1 cellular context compared by ENCODE assay signal in genomic region chr1:96688737-96689136, GRCh38.
TF ChIP-seq lines count a peak whose summit lies in the region.

No MANE protein-coding gene starts in this region.

TF ChIP-seq in WTC11, 78 proteins besides CTCF, POLR2A, EP300 and RAD21 (continued from another document):
- TF ChIP-seq, protein P1, sequence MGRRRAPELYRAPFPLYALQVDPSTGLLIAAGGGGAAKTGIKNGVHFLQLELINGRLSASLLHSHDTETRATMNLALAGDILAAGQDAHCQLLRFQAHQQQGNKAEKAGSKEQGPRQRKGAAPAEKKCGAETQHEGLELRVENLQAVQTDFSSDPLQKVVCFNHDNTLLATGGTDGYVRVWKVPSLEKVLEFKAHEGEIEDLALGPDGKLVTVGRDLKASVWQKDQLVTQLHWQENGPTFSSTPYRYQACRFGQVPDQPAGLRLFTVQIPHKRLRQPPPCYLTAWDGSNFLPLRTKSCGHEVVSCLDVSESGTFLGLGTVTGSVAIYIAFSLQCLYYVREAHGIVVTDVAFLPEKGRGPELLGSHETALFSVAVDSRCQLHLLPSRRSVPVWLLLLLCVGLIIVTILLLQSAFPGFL (CRISPR knock-in tag; IDR thresholded peaks at IDR 0.05; ENCODE audit: borderline replicate concordance), result no peak
- TF ChIP-seq, protein P2, sequence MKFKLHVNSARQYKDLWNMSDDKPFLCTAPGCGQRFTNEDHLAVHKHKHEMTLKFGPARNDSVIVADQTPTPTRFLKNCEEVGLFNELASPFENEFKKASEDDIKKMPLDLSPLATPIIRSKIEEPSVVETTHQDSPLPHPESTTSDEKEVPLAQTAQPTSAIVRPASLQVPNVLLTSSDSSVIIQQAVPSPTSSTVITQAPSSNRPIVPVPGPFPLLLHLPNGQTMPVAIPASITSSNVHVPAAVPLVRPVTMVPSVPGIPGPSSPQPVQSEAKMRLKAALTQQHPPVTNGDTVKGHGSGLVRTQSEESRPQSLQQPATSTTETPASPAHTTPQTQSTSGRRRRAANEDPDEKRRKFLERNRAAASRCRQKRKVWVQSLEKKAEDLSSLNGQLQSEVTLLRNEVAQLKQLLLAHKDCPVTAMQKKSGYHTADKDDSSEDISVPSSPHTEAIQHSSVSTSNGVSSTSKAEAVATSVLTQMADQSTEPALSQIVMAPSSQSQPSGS (CRISPR knock-in tag; IDR thresholded peaks at IDR 0.05; ENCODE audit: borderline replicate concordance, low read depth), result no peak
- TF ChIP-seq GRHL2 (CRISPR knock-in tag; IDR thresholded peaks at IDR 0.05; ENCODE audit: insufficient replicate concordance, severe bottlenecking), result no peak
- TF ChIP-seq, protein P3, sequence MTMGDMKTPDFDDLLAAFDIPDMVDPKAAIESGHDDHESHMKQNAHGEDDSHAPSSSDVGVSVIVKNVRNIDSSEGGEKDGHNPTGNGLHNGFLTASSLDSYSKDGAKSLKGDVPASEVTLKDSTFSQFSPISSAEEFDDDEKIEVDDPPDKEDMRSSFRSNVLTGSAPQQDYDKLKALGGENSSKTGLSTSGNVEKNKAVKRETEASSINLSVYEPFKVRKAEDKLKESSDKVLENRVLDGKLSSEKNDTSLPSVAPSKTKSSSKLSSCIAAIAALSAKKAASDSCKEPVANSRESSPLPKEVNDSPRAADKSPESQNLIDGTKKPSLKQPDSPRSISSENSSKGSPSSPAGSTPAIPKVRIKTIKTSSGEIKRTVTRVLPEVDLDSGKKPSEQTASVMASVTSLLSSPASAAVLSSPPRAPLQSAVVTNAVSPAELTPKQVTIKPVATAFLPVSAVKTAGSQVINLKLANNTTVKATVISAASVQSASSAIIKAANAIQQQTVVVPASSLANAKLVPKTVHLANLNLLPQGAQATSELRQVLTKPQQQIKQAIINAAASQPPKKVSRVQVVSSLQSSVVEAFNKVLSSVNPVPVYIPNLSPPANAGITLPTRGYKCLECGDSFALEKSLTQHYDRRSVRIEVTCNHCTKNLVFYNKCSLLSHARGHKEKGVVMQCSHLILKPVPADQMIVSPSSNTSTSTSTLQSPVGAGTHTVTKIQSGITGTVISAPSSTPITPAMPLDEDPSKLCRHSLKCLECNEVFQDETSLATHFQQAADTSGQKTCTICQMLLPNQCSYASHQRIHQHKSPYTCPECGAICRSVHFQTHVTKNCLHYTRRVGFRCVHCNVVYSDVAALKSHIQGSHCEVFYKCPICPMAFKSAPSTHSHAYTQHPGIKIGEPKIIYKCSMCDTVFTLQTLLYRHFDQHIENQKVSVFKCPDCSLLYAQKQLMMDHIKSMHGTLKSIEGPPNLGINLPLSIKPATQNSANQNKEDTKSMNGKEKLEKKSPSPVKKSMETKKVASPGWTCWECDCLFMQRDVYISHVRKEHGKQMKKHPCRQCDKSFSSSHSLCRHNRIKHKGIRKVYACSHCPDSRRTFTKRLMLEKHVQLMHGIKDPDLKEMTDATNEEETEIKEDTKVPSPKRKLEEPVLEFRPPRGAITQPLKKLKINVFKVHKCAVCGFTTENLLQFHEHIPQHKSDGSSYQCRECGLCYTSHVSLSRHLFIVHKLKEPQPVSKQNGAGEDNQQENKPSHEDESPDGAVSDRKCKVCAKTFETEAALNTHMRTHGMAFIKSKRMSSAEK (CRISPR knock-in tag; IDR thresholded peaks at IDR 0.05; ENCODE audit: borderline replicate concordance), result no peak
- TF ChIP-seq, protein P4, sequence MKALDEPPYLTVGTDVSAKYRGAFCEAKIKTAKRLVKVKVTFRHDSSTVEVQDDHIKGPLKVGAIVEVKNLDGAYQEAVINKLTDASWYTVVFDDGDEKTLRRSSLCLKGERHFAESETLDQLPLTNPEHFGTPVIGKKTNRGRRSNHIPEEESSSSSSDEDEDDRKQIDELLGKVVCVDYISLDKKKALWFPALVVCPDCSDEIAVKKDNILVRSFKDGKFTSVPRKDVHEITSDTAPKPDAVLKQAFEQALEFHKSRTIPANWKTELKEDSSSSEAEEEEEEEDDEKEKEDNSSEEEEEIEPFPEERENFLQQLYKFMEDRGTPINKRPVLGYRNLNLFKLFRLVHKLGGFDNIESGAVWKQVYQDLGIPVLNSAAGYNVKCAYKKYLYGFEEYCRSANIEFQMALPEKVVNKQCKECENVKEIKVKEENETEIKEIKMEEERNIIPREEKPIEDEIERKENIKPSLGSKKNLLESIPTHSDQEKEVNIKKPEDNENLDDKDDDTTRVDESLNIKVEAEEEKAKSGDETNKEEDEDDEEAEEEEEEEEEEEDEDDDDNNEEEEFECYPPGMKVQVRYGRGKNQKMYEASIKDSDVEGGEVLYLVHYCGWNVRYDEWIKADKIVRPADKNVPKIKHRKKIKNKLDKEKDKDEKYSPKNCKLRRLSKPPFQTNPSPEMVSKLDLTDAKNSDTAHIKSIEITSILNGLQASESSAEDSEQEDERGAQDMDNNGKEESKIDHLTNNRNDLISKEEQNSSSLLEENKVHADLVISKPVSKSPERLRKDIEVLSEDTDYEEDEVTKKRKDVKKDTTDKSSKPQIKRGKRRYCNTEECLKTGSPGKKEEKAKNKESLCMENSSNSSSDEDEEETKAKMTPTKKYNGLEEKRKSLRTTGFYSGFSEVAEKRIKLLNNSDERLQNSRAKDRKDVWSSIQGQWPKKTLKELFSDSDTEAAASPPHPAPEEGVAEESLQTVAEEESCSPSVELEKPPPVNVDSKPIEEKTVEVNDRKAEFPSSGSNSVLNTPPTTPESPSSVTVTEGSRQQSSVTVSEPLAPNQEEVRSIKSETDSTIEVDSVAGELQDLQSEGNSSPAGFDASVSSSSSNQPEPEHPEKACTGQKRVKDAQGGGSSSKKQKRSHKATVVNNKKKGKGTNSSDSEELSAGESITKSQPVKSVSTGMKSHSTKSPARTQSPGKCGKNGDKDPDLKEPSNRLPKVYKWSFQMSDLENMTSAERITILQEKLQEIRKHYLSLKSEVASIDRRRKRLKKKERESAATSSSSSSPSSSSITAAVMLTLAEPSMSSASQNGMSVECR (CRISPR knock-in tag; IDR thresholded peaks at IDR 0.05; ENCODE audit: borderline replicate concordance), result no peak
- TF ChIP-seq, protein P5, sequence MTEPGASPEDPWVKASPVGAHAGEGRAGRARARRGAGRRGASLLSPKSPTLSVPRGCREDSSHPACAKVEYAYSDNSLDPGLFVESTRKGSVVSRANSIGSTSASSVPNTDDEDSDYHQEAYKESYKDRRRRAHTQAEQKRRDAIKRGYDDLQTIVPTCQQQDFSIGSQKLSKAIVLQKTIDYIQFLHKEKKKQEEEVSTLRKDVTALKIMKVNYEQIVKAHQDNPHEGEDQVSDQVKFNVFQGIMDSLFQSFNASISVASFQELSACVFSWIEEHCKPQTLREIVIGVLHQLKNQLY (CRISPR knock-in tag; IDR thresholded peaks at IDR 0.05), result no peak
- TF ChIP-seq, protein P6, sequence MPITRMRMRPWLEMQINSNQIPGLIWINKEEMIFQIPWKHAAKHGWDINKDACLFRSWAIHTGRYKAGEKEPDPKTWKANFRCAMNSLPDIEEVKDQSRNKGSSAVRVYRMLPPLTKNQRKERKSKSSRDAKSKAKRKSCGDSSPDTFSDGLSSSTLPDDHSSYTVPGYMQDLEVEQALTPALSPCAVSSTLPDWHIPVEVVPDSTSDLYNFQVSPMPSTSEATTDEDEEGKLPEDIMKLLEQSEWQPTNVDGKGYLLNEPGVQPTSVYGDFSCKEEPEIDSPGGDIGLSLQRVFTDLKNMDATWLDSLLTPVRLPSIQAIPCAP (CRISPR knock-in tag; IDR thresholded peaks at IDR 0.05), result no peak
- TF ChIP-seq KAT7 (CRISPR knock-in tag; IDR thresholded peaks at IDR 0.05; ENCODE audit: borderline replicate concordance), result no peak
- TF ChIP-seq OVOL2 (CRISPR knock-in tag; IDR thresholded peaks at IDR 0.05; ENCODE audit: borderline replicate concordance), result no peak
